Comparison of ENCODE assay signal across 8 cellular contexts in genomic region chr7:116211006-116211912, GRCh38. TPM values are rescaled to one million over a fixed set of nuclear protein-coding genes. Genes with fewer than 3 reads are reported as not detected.
DNase-seq lines count a peak whose midpoint lies in the region; TF ChIP-seq lines count a peak whose summit lies in the region.

No MANE protein-coding gene starts in this region.

- no peaks in the 10 kb centered on the region; the same call in 1 of the 2 replicates for H3K36me3 ChIP-seq in MG63
- no peaks in the 10 kb centered on the region for H3K36me3 ChIP-seq in ascending aorta
- no peaks in the 10 kb centered on the region for H3K36me3 ChIP-seq in iPS-20b (ENCODE audit: insufficient read depth, low read depth, low read length)

- no peak overlapping the region for H2BK5ac ChIP-seq in H9 (ENCODE audit: insufficient read length, low read length)

- no peak for TF ChIP-seq CTCF in H9 (conservative IDR thresholded peaks at IDR 0.05)
- TF ChIP-seq CTCF in ascending aorta (IDR thresholded peaks at IDR 0.05) = no peak

- no peak overlapping the region for H2BK12ac ChIP-seq in H9 (ENCODE audit: insufficient read length, low read depth, low read length)

- H3K9me3 Mint-ChIP-seq in H9 = no peaks in the 10 kb centered on the region

- peak overlapping the region; percentile 91 for H3K4me2 ChIP-seq in H9 (ENCODE audit: insufficient read depth, insufficient read length, low read length)

- H4K5ac ChIP-seq in H9 (ENCODE audit: insufficient read length, low read depth, low read length) = no peak overlapping the region

- no peaks in the 10 kb centered on the region; the same call in 1 of the 2 replicates for H3K4me1 ChIP-seq in H9 (ENCODE audit: insufficient read depth, low read length)
- peaks cover 5 to 22% of the 10 kb centered on the region in 2 donors for H3K4me1 ChIP-seq in ascending aorta
- peaks cover 14% of the 10 kb centered on the region for H3K4me1 ChIP-seq in iPS-20b (ENCODE audit: insufficient read depth, low read length)

- H2AK5ac ChIP-seq in H9 (ENCODE audit: insufficient read length, low read length) = no peak overlapping the region

- H3K27ac Mint-ChIP-seq in H9 = peak overlapping the region in 2 of 3 experiments; percentile 21 to 84; a peak in 3 of 7 replicates

- H3K27me3 Mint-ChIP-seq in H9 (ENCODE audit: low read depth) = peaks cover 6% of the 10 kb centered on the region

- H3K79me2 ChIP-seq in H9 (ENCODE audit: insufficient read depth, low read length) = no peaks in the 10 kb centered on the region; the same call in 1 of the 2 replicates

- no peak overlapping the region for H3K14ac ChIP-seq in H9 (ENCODE audit: insufficient read depth, low read length)

- H2BK20ac ChIP-seq in H9 (ENCODE audit: low read depth, low read length, poor library complexity, severe bottlenecking) = no peak overlapping the region

- no peak overlapping the region for H3T11ph ChIP-seq in H9 (ENCODE audit: low read length)

- DNase-seq in H9 (peak; percentile 75), MG63 (peak; percentile 65), T-helper 2 cell (peak; percentile 31 to 91 (median 63)), ascending aorta (ENCODE audit: low spot score in 2 of 2) (peak; percentile 64 to 93), cerebellum (ENCODE audit: low spot score) (no peak)
- peak; percentile 57 to 61 for DNase-seq in stimulated activated CD4-positive, alpha-beta T cell treated with anti-CD3 and anti-CD28 coated beads, Interleukin-12 subunit alpha, Interleukin-12 subunit beta, amount 100 ng/mL, for 24 hours (ENCODE audit: low read depth in 2 of 2)

- H3K79me1 ChIP-seq in H9 (ENCODE audit: insufficient read depth, low read depth, low read length, poor library complexity, severe bottlenecking) = no peaks in the 10 kb centered on the region

- no peak overlapping the region for H2AFZ ChIP-seq in H9 (ENCODE audit: low read length)

- no peaks in the 10 kb centered on the region for H4K20me1 ChIP-seq in H9 (ENCODE audit: control insufficient read depth, insufficient read depth, insufficient read length)

- no peak overlapping the region for H4K91ac ChIP-seq in H9 (ENCODE audit: insufficient read length, low read depth, low read length)

- WGBS in H9 (ENCODE audit: extremely low coverage, insufficient read length, low lambda C conversion rate) = no CpG with 5 or more reads among the region's 27 CpGs

- H3K36me3 Mint-ChIP-seq in H9 (ENCODE audit: insufficient read depth in 1 of 3, low read depth in 3 of 3) = no peaks in the 10 kb centered on the region

- H3K9ac ChIP-seq in H9 (ENCODE audit: extremely low read depth, insufficient read length, low read length) = peak overlapping the region; percentile 50
- H3K9ac ChIP-seq in iPS-20b (ENCODE audit: low read depth, low read length) = peak overlapping the region; percentile 38

- H3K27me3 ChIP-seq in H9 (ENCODE audit: insufficient read depth, low read length) (no peaks in the 10 kb centered on the region), MG63 (no peaks in the 10 kb centered on the region), ascending aorta (no peaks in the 10 kb centered on the region), iPS-20b (ENCODE audit: insufficient read depth, low read length) (peaks cover 20% of the 10 kb centered on the region)

- no peak overlapping the region for H4K8ac ChIP-seq in H9 (replicated peaks; ENCODE audit: insufficient read length, low read depth, low read length)

- H3K4ac ChIP-seq in H9 (ENCODE audit: low read depth, low read length) = no peak overlapping the region

- H3K27ac ChIP-seq in H9 (ENCODE audit: insufficient read length, low read depth, low read length) (no peak overlapping the region), ascending aorta (peak overlapping the region; percentile 91 to 99), iPS-20b (ENCODE audit: low read length) (no peak overlapping the region)

- peak overlapping the region; percentile 91 to 97 for H3K4me3 Mint-ChIP-seq in H9

- H3K23me2 ChIP-seq in H9 (ENCODE audit: insufficient read length, low read depth, low read length, poor library complexity, severe bottlenecking) = peaks cover 10% of the 10 kb centered on the region

- H3K4me3 ChIP-seq in GM08714 (ENCODE audit: low read length) (peak overlapping the region; percentile 84), MG63 (peak overlapping the region; percentile 62), ascending aorta (peak overlapping the region; percentile 85 to 89), iPS-20b (ENCODE audit: low read length) (peak overlapping the region; percentile 86)

- no peak overlapping the region for H3K23ac ChIP-seq in H9 (ENCODE audit: insufficient read length, low read depth, low read length)

- H3K4me1 Mint-ChIP-seq in H9 = peaks cover 13 to 21% of the 10 kb centered on the region in 2 experiments

- no peak overlapping the region for H2BK120ac ChIP-seq in H9 (ENCODE audit: low read depth, low read length, poor library complexity, severe bottlenecking)

- no peak overlapping the region for H2BK15ac ChIP-seq in H9 (ENCODE audit: low read depth, low read length)

- H3K9me3 ChIP-seq in H9 (ENCODE audit: control insufficient read depth, low read depth, low read length) (no peaks in the 10 kb centered on the region), MG63 (no peaks in the 10 kb centered on the region), ascending aorta (no peaks in the 10 kb centered on the region), iPS-20b (ENCODE audit: insufficient read depth, low read depth, low read length) (no peaks in the 10 kb centered on the region)

- intact Hi-C loops in ascending aorta (cut with DNase I) = loop anchor here (2.0 to 5.0 kb wide), 2 partner anchors 20 to 316 kb away; partner anchors contain the start of gene CAV1

- no peak overlapping the region for H3K56ac ChIP-seq in H9 (ENCODE audit: insufficient read length, low read depth, low read length)

- no peak overlapping the region for H3K18ac ChIP-seq in H9 (ENCODE audit: insufficient read length, low read depth, low read length)

RNA-seq across cellular contexts. Expression of gene TES, which starts 0.9 kb away (rescaled TPM):
- total RNA-seq in H9 (2021) = 28.2 and 30.9 TPM in 2 replicates
- total RNA-seq in MG63 (2014; rRNA removed; shearing (Covaris generic); ENCODE audit: low replicate concordance) = 39.1 and 97.0 TPM in 2 replicates
- 108 TPM for total RNA-seq in ascending aorta
- total RNA-seq in cerebellum = 31.7 TPM

Comparison
In these comparisons a context has a peak if more than half of its experiments do, and no peak if none do; other contexts are left out.
1. H3K27ac ChIP-seq: peak in ascending aorta (2 of 2); none in H9 (single experiment) and iPS-20b (single experiment).
2. Peak in every context shown above with its lines, with median percentiles within 50 percentile points of each other: H3K4me3 ChIP-seq.